1 cellular context compared by ENCODE assay signal in genomic region chr2:78260861-78261260, GRCh38.
TF ChIP-seq lines count a peak whose summit lies in the region.

No MANE protein-coding gene starts in this region.

TF ChIP-seq in HepG2, 621 proteins besides CTCF, POLR2A, EP300 and RAD21 (continued from another document and continues in another):
- TF ChIP-seq ZNF407 (CRISPR knock-in tag; IDR thresholded peaks at IDR 0.05; ENCODE audit: not compliant biosample characterization) = no peak
- TF ChIP-seq ZNF512B (CRISPR knock-in tag; IDR thresholded peaks at IDR 0.05; ENCODE audit: borderline replicate concordance) = peak; percentile 50; the same call in 1 of the 2 replicates
- TF ChIP-seq SMC3 (IDR thresholded peaks at IDR 0.05; ENCODE audit: low read length) = no peak
- TF ChIP-seq CERS6 (CRISPR knock-in tag; IDR thresholded peaks at IDR 0.05) = no peak
- TF ChIP-seq ZNF766 (CRISPR knock-in tag; IDR thresholded peaks at IDR 0.05; ENCODE audit: borderline replicate concordance) = no peak
- TF ChIP-seq KDM4B (CRISPR knock-in tag; IDR thresholded peaks at IDR 0.05) = peak; percentile 57; the same call in 1 of the 2 replicates
- TF ChIP-seq ZMYM4 (CRISPR knock-in tag; IDR thresholded peaks at IDR 0.05) = peak; percentile 85
- TF ChIP-seq NCOA1 (CRISPR knock-in tag; IDR thresholded peaks at IDR 0.05) = no peak
- TF ChIP-seq MAX (IDR thresholded peaks at IDR 0.05) = no peak
- no peak for TF ChIP-seq ZNF556 (CRISPR knock-in tag; IDR thresholded peaks at IDR 0.05; ENCODE audit: borderline replicate concordance)
- peak; percentile 98 for TF ChIP-seq ARID5B (CRISPR knock-in tag; IDR thresholded peaks at IDR 0.05)
- 0 out of 2 replicates have a peak, but pooled peaks have one; percentile 43 for TF ChIP-seq ZNF564 (CRISPR knock-in tag; IDR thresholded peaks at IDR 0.05)
- TF ChIP-seq ZNF451 (CRISPR knock-in tag; IDR thresholded peaks at IDR 0.05) = no peak
- TF ChIP-seq ZSCAN21 (CRISPR knock-in tag; IDR thresholded peaks at IDR 0.05; ENCODE audit: borderline replicate concordance) = no peak
- TF ChIP-seq STAG1 (CRISPR knock-in tag; IDR thresholded peaks at IDR 0.05) = no peak
- TF ChIP-seq ZNF598 (CRISPR knock-in tag; IDR thresholded peaks at IDR 0.05; ENCODE audit: borderline replicate concordance) = no peak
- no peak for TF ChIP-seq HIC2 (CRISPR knock-in tag; IDR thresholded peaks at IDR 0.05; ENCODE audit: low read depth)
- TF ChIP-seq ZNF580 (CRISPR knock-in tag; IDR thresholded peaks at IDR 0.05; ENCODE audit: borderline replicate concordance, low read depth) = 0 out of 2 replicates have a peak, but pooled peaks have one; percentile 36
- TF ChIP-seq PCBP1 (IDR thresholded peaks at IDR 0.05; ENCODE audit: borderline replicate concordance, low read depth, low read length) = no peak
- TF ChIP-seq ZBTB10 (CRISPR knock-in tag; IDR thresholded peaks at IDR 0.05; ENCODE audit: borderline replicate concordance) = no peak
- no peak for TF ChIP-seq MAZ (IDR thresholded peaks at IDR 0.05; ENCODE audit: borderline replicate concordance, low read depth, low read length)
- no peak; the same call in 1 of the 2 replicates for TF ChIP-seq MAZ (CRISPR knock-in tag; IDR thresholded peaks at IDR 0.05; ENCODE audit: low read depth)
- TF ChIP-seq HNF4A (CRISPR knock-in tag; IDR thresholded peaks at IDR 0.05) = peak; percentile 87
- 0 out of 2 replicates have a peak, but pooled peaks have one; percentile 10 for TF ChIP-seq ZNF629 (CRISPR knock-in tag; conservative IDR thresholded peaks at IDR 0.05)
- TF ChIP-seq HMG20A (CRISPR knock-in tag; IDR thresholded peaks at IDR 0.05; ENCODE audit: borderline replicate concordance) = peak; percentile 97
- TF ChIP-seq ATF1 (CRISPR knock-in tag; IDR thresholded peaks at IDR 0.05) = 0 out of 2 replicates have a peak, but pooled peaks have one; percentile 33
- TF ChIP-seq RCOR2 (CRISPR knock-in tag; IDR thresholded peaks at IDR 0.05) = peak; percentile 88; the same call in 1 of the 2 replicates
- no peak; the same call in 1 of the 2 replicates for TF ChIP-seq ZNF160 (CRISPR knock-in tag; IDR thresholded peaks at IDR 0.05)
- no peak for TF ChIP-seq SYNCRIP (IDR thresholded peaks at IDR 0.05; ENCODE audit: insufficient read depth, low read depth, low read length)
- peak; percentile 79 for TF ChIP-seq ERF (CRISPR knock-in tag; IDR thresholded peaks at IDR 0.05)
- TF ChIP-seq MTERF4 (CRISPR knock-in tag; IDR thresholded peaks at IDR 0.05) = no peak
